In the genomic region with DNA sequence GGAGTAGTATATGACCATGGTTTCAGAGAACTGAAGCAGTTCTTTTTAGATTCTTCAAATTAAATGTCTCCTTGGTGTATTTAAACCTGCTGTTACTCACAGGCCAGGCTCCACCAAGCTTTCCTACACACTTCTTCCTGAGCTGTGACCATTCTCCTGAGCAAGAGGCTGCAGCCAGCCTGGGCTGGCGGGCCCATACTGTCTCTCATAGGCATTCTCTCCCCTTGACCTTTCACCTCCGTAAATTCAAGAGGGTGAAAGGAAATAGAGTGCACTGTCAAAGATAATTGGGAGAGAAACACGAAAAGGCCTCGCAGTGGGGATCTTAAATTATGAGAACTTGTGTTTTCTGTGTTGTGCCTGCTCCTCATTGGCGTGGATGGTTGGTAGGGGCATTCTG, we compare ENCODE assay signal across 8 cellular contexts. TPM values are rescaled to one million over a fixed set of nuclear protein-coding genes. Genes with fewer than 3 reads are reported as not detected.
A peak's percentile ranks its signal among the peaks of the same experiment; 100 is the strongest.
DNase-seq lines count a peak whose midpoint lies in the region; ATAC-seq and TF ChIP-seq lines count a peak whose summit lies in the region.

No MANE protein-coding gene starts in this region.

- H3K36me3 ChIP-seq in mammary epithelial cell (ENCODE audit: insufficient read depth, low read length), result peaks cover 10% of the 10 kb centered on the region
- H3K36me3 ChIP-seq in mesendoderm (ENCODE audit: control insufficient read depth, insufficient read depth, low read length), result peaks cover 8% of the 10 kb centered on the region
- no peaks in the 10 kb centered on the region for H3K36me3 ChIP-seq in vagina

- H3K4me1 ChIP-seq in mammary epithelial cell (ENCODE audit: insufficient read depth, low read length) (peaks cover 65% of the 10 kb centered on the region), mesendoderm (ENCODE audit: control insufficient read depth, low read depth, low read length) (peaks cover 21% of the 10 kb centered on the region), vagina (peaks cover 84% of the 10 kb centered on the region)

- no peaks in the 10 kb centered on the region for H3K27me3 ChIP-seq in mammary epithelial cell (ENCODE audit: insufficient read depth, low read length)
- H3K27me3 ChIP-seq in mesendoderm (ENCODE audit: insufficient read depth, low read length, poor library complexity), result no peaks in the 10 kb centered on the region
- no peaks in the 10 kb centered on the region for H3K27me3 ChIP-seq in vagina

- H3K18ac ChIP-seq in mesendoderm (ENCODE audit: low read length), result no peak overlapping the region

- H2BK120ac ChIP-seq in mesendoderm (ENCODE audit: low read depth, low read length), result no peak overlapping the region

- no peak overlapping the region for H2AK5ac ChIP-seq in mesendoderm (ENCODE audit: low read length)

- H3K27ac ChIP-seq in mammary epithelial cell (ENCODE audit: insufficient read depth, low read depth, low read length) (peak overlapping the region; percentile 66), mesendoderm (ENCODE audit: low read depth, low read length) (peak overlapping the region; percentile 7), vagina (peak overlapping the region; percentile 100)

- H4K8ac ChIP-seq in mesendoderm (ENCODE audit: low read depth, low read length), result no peak overlapping the region

- ATAC-seq in Right ventricle myocardium superior (ENCODE audit: poor library complexity) (no peak), left ventricle myocardium superior (no peak), HG02884 (IDR thresholded peaks at IDR 0.05; ENCODE audit: unreplicated experiment) (no peak)

- peak overlapping the region; percentile 97 for H3K56ac ChIP-seq in mesendoderm (ENCODE audit: low read length)

- in situ Hi-C loops in mammary epithelial cell (cut with MboI; ENCODE audit: low sequenced_read_pairs in 2 of 2), result loop anchor here in 1 of 2 donors (10.0 kb wide), 1 partner anchor 80 kb away; a partner anchor contains a TSS

- intact Hi-C loops in Right ventricle myocardium superior (cut with DNase I) (no loop called here), left ventricle myocardium superior (cut with micrococcal nuclease) (no loop called here), mammary epithelial cell (cut with micrococcal nuclease) (loop anchor here (5.0 kb wide), 1 partner anchor 297 kb away; no protein-coding TSS in a partner anchor), vagina (cut with DNase I) (loop anchor here (10.0 kb wide), 2 partner anchors 80 to 350 kb away; a partner anchor contains a TSS)

- peaks cover 4% of the 10 kb centered on the region for H3K79me1 ChIP-seq in mesendoderm (ENCODE audit: low read length)

- peaks cover 53% of the 10 kb centered on the region for H4K20me1 ChIP-seq in mammary epithelial cell (ENCODE audit: insufficient read depth, low read length)

- no peak for TF ChIP-seq POLR2A in vagina (IDR thresholded peaks at IDR 0.05)

- peak overlapping the region; percentile 31 for H3K9ac ChIP-seq in mammary epithelial cell (ENCODE audit: insufficient read depth, low read length)
- H3K9ac ChIP-seq in mesendoderm (ENCODE audit: low read length), result peak overlapping the region; percentile 88

- H3K79me2 ChIP-seq in mammary epithelial cell (ENCODE audit: insufficient read depth, low read length) (peaks cover 95% of the 10 kb centered on the region), mesendoderm (ENCODE audit: control insufficient read depth, insufficient read depth, low read length) (peaks cover 72% of the 10 kb centered on the region)

- H4K5ac ChIP-seq in mesendoderm (ENCODE audit: low read length), result no peak overlapping the region

- dilution Hi-C loops in mammary epithelial cell (cut with HindIII; ENCODE audit: low sequenced_read_pairs), result no loop called here

- H3K4me2 ChIP-seq in mammary epithelial cell (ENCODE audit: insufficient read depth, low read depth, low read length) (peak overlapping the region; percentile 83), mesendoderm (ENCODE audit: low read length) (peak overlapping the region; percentile 61)

- H2AFZ ChIP-seq in mammary epithelial cell (ENCODE audit: low read depth, low read length), result no peak overlapping the region

- no peak overlapping the region for H3K4ac ChIP-seq in mesendoderm (ENCODE audit: low read depth, low read length)

- BruUV-seq in mammary epithelial cell (replicated peaks; lab: Mats Ljungman, UMichigan), result no TSS peak

- WGBS in mammary epithelial cell (ENCODE audit: low coverage, missing lambda C conversion rate), result 73% methylated on average over 5 of the region's 5 CpGs
- no CpG with 5 or more reads among the region's 5 CpGs for WGBS in mesendoderm (ENCODE audit: extremely low coverage, insufficient coverage, low lambda C conversion rate)

- DNase-seq in Right ventricle myocardium superior, result peak; percentile 19
- DNase-seq in left ventricle myocardium superior, result no peak
- no peak for DNase-seq in mammary epithelial cell
- DNase-seq in mesendoderm, result peak; percentile 44
- DNase-seq in vagina (ENCODE audit: extremely low spot score in 2 of 2), result no peak
- no peak for DNase-seq in superior temporal gyrus (ENCODE audit: extremely low spot score)
- no peak for DNase-seq in HuH-7.5 (ENCODE audit: low spot score)

- no peak overlapping the region for H2BK15ac ChIP-seq in mesendoderm (replicated peaks; ENCODE audit: low read depth)

- H3K9me3 ChIP-seq in mammary epithelial cell (replicated peaks; ENCODE audit: insufficient read depth, low read length) (no peaks in the 10 kb centered on the region), vagina (no peaks in the 10 kb centered on the region)

- H3K4me3 ChIP-seq in mammary epithelial cell (replicated peaks in 1 of 3; ENCODE audit: insufficient read depth in 1 of 3, low read depth in 2 of 3, low read length in 3 of 3) (peak overlapping the region; percentile 83 to 93 (median 90)), mesendoderm (ENCODE audit: low read length) (no peak overlapping the region), vagina (peak overlapping the region; percentile 91 to 99)

- TF ChIP-seq CTCF in mammary epithelial cell (conservative IDR thresholded peaks at IDR 0.05 in 1 of 2, IDR thresholded peaks at IDR 0.05 in 1 of 2; ENCODE audit: extremely low read depth in 1 of 2, insufficient read depth in 1 of 2, low read depth in 1 of 2, low read length in 2 of 2) (no peak), vagina (IDR thresholded peaks at IDR 0.05) (no peak)

- CTCF ChIA-PET in mammary epithelial cell (lab: Charles Lee; ENCODE audit: low non-redundant PET), result interaction anchor here (0.7 kb wide), 1 partner anchor 81 kb away, joined by 3 read pairs; no protein-coding TSS in a partner anchor

- H2BK5ac ChIP-seq in mesendoderm (ENCODE audit: low read length), result no peak overlapping the region

- no peak overlapping the region for H3K23ac ChIP-seq in mesendoderm (ENCODE audit: low read length)

RNA-seq across cellular contexts. Expression of a gene that starts 2.3 kb away (rescaled TPM):
- total RNA-seq in Right ventricle myocardium superior (251 TPM), left ventricle myocardium superior (285 TPM), mammary epithelial cell (100 to 1,000 TPM; 327 to 372 TPM), vagina (295 TPM)
- 595 TPM for polyA plus RNA-seq in mammary epithelial cell
- 273 TPM for polyA minus RNA-seq in mammary epithelial cell
- 264 TPM for polyA plus RNA-seq in mesendoderm (2013, experiment 1 of 2)
- 266 TPM for polyA plus RNA-seq in mesendoderm (2013, experiment 2 of 2)

RNA-seq across cellular contexts. Expression of a gene that starts 18.3 kb away (rescaled TPM):
- total RNA-seq in Right ventricle myocardium superior (7.3 TPM), left ventricle myocardium superior (10.5 TPM), mammary epithelial cell (10 to 100 TPM in 1 of 2 donors, 1 to 10 TPM in 1; 5.7 to 19.6 TPM), vagina (14.7 TPM)
- polyA plus RNA-seq in mammary epithelial cell, result 14.5 TPM
- polyA minus RNA-seq in mammary epithelial cell, result 9.7 TPM
- 23.0 TPM for polyA plus RNA-seq in mesendoderm (2013, experiment 1 of 2)
- 22.1 TPM for polyA plus RNA-seq in mesendoderm (2013, experiment 2 of 2)

RNA-seq across cellular contexts. Expression of a gene that starts 24.3 kb away (rescaled TPM):
- total RNA-seq in Right ventricle myocardium superior, result 65.6 TPM
- 58.6 TPM for total RNA-seq in left ventricle myocardium superior
- total RNA-seq in mammary epithelial cell, result 10 to 100 TPM; 37.7 to 42.3 TPM
- polyA plus RNA-seq in mammary epithelial cell, result 66.4 TPM
- 11.7 TPM for polyA minus RNA-seq in mammary epithelial cell
- polyA plus RNA-seq in mesendoderm (2013, experiment 1 of 2), result 64.4 TPM
- 65.3 TPM for polyA plus RNA-seq in mesendoderm (2013, experiment 2 of 2)
- 73.7 TPM for total RNA-seq in vagina

RNA-seq across cellular contexts. Expression of a gene that starts 55.3 kb away (rescaled TPM):
- 143 TPM for total RNA-seq in Right ventricle myocardium superior
- 175 TPM for total RNA-seq in left ventricle myocardium superior
- total RNA-seq in mammary epithelial cell, result 100 to 1,000 TPM; 229 to 242 TPM
- 461 TPM for polyA plus RNA-seq in mammary epithelial cell
- polyA minus RNA-seq in mammary epithelial cell, result 86.1 TPM
- polyA plus RNA-seq in mesendoderm (2013, experiment 1 of 2), result 87.6 TPM
- polyA plus RNA-seq in mesendoderm (2013, experiment 2 of 2), result 89.9 TPM
- total RNA-seq in vagina, result 299 TPM

Comparison
In these comparisons a context has a peak if more than half of its experiments do, and no peak if none do; other contexts are left out.
1. DNase-seq: peak in Right ventricle myocardium superior (single experiment) and mesendoderm (single experiment); none in left ventricle myocardium superior (single experiment), mammary epithelial cell (single experiment), vagina (0 of 2), superior temporal gyrus (single experiment) and HuH-7.5 (single experiment).
2. H3K27ac ChIP-seq: peak in every context shown above with its lines; median percentile 100 in vagina; 66 in mammary epithelial cell; 7 in mesendoderm.
3. intact Hi-C loops: an anchor here in mammary epithelial cell (5.0 kb wide) and vagina (10.0 kb wide); none called in Right ventricle myocardium superior and left ventricle myocardium superior.